ENCODE assay signal across 21 cellular contexts in genomic region chr9:68668127-68668526, GRCh38. TPM values are rescaled to one million over a fixed set of nuclear protein-coding genes. Genes with fewer than 3 reads are reported as not detected.
A peak's percentile ranks its signal among the peaks of the same experiment; 100 is the strongest.
DNase-seq lines count a peak whose midpoint lies in the region; ATAC-seq and TF ChIP-seq lines count a peak whose summit lies in the region.
"Had no signal": no experiment of that assay in that cellular context is flagged by ENCODE, and none has a peak within 500 bp of the region (broad histone marks: within the 10 kb centered on the region; RNA-seq: fewer than 3 reads in every experiment).

No MANE protein-coding gene starts in this region.

- H4K8ac ChIP-seq in mesendoderm (ENCODE audit: low read depth, low read length): no peak overlapping the region

- TF ChIP-seq CTCF in endodermal cell (conservative IDR thresholded peaks at IDR 0.05): no peak

- H3K4me1 ChIP-seq in endodermal cell (ENCODE audit: control insufficient read depth, insufficient read depth, low read length) (peaks cover 3% of the 10 kb centered on the region), mesendoderm (ENCODE audit: control insufficient read depth, low read depth, low read length) (no peaks in the 10 kb centered on the region)
- H3K4me1 ChIP-seq: BE2C had no signal

- H3K4me3 ChIP-seq in endodermal cell (ENCODE audit: low read length): no peak overlapping the region
- H3K4me3 ChIP-seq in mesendoderm (ENCODE audit: low read length): no peak overlapping the region

- H3K4me1 Mint-ChIP-seq in activated CD4-positive, alpha-beta T cell treated with anti-CD3 and anti-CD28 coated beads, Interleukin-2, amount 10 ng/mL, durations not matched to agents 24 days and 14 days: peaks cover 17% of the 10 kb centered on the region
- H3K4me1 Mint-ChIP-seq in endodermal cell: peaks cover 23% of the 10 kb centered on the region

- H3K79me1 ChIP-seq in mesendoderm (ENCODE audit: low read length): no peaks in the 10 kb centered on the region

- H3K23ac ChIP-seq in mesendoderm (ENCODE audit: low read length): no peak overlapping the region

- H3K79me2 ChIP-seq in mesendoderm (ENCODE audit: control insufficient read depth, insufficient read depth, low read length): no peaks in the 10 kb centered on the region

- H2BK15ac ChIP-seq in mesendoderm (replicated peaks; ENCODE audit: low read depth): no peak overlapping the region

- whole genome bisulfite sequencing in endodermal cell (ENCODE audit: insufficient coverage in 1 of 2, insufficient read length in 1 of 2), 2 experiments: 71 to 74% methylated on average over 1 of the region's 1 CpG
- WGBS in mesendoderm (ENCODE audit: extremely low coverage, insufficient coverage, low lambda C conversion rate): no CpG with 5 or more reads among the region's 1 CpG

- H2BK5ac ChIP-seq in mesendoderm (ENCODE audit: low read length): no peak overlapping the region

- no peak overlapping the region for H3K18ac ChIP-seq in mesendoderm (ENCODE audit: low read length)

- no peak overlapping the region for H2AK5ac ChIP-seq in mesendoderm (ENCODE audit: low read length)

- ATAC-seq in HG02763 (IDR thresholded peaks at IDR 0.05; ENCODE audit: unreplicated experiment) (no peak), GM21723 (IDR thresholded peaks at IDR 0.05; ENCODE audit: unreplicated experiment) (no peak), GM21786 (IDR thresholded peaks at IDR 0.05; ENCODE audit: unreplicated experiment) (no peak)
- ATAC-seq: PC-3 had no signal

- H3K4me3 Mint-ChIP-seq in activated CD4-positive, alpha-beta T cell treated with anti-CD3 and anti-CD28 coated beads, Interleukin-2, amount 10 ng/mL, durations not matched to agents 24 days and 14 days: no peak overlapping the region
- H3K4me3 Mint-ChIP-seq in endodermal cell: no peak overlapping the region
- H3K4me3 Mint-ChIP-seq: CD4-positive, alpha-beta T cell had no signal

- no peaks in the 10 kb centered on the region for H3K36me3 Mint-ChIP-seq in activated CD4-positive, alpha-beta T cell treated with anti-CD3 and anti-CD28 coated beads, Interleukin-2, amount 10 ng/mL, durations not matched to agents 24 days and 14 days (ENCODE audit: low read depth)
- no peaks in the 10 kb centered on the region for H3K36me3 Mint-ChIP-seq in endodermal cell (ENCODE audit: low read depth)

- H3K36me3 ChIP-seq in endodermal cell (ENCODE audit: control insufficient read depth, insufficient read depth, low read length) (no peaks in the 10 kb centered on the region), mesendoderm (ENCODE audit: control insufficient read depth, insufficient read depth, low read length) (no peaks in the 10 kb centered on the region)
- H3K36me3 ChIP-seq: BE2C had no signal

- no peak for DNase-seq in activated CD4-positive, alpha-beta T cell treated with anti-CD3 and anti-CD28 coated beads, Interleukin-2, amount 10 ng/mL, durations not matched to agents 24 days and 14 days
- DNase-seq in activated CD4-positive, alpha-beta T cell treated with anti-CD3 and anti-CD28 coated beads for 48 hours: no peak
- DNase-seq in endodermal cell (peak; percentile 72), mesendoderm (peak; percentile 59), NCI-H69 (lab: John Stamatoyannopoulos, UW) (no peak)
- DNase-seq: BE2C; CD4-positive, alpha-beta T cell; EL; IMR-90; Karpas-422; NCI-H187 treated with DMSO at 0.1 percent for 48 hours; NCI-H2171; NCI-H446 treated with DMSO at 0.1 percent for 48 hours; NCI-H774; PC-3 had no signal

- no peaks in the 10 kb centered on the region for H3K9me3 Mint-ChIP-seq in activated CD4-positive, alpha-beta T cell treated with anti-CD3 and anti-CD28 coated beads, Interleukin-2, amount 10 ng/mL, durations not matched to agents 24 days and 14 days
- H3K9me3 Mint-ChIP-seq in endodermal cell: no peaks in the 10 kb centered on the region
- H3K9me3 Mint-ChIP-seq: CD4-positive, alpha-beta T cell had no signal

- peak overlapping the region; percentile 58 for H3K27ac ChIP-seq in endodermal cell (ENCODE audit: low read depth, low read length)
- no peak overlapping the region for H3K27ac ChIP-seq in mesendoderm (ENCODE audit: low read depth, low read length)
- H3K27ac ChIP-seq: 22Rv1, RWPE1 had no signal

- H3K4me2 ChIP-seq in mesendoderm (ENCODE audit: low read length): no peak overlapping the region

- no peaks in the 10 kb centered on the region for H3K27me3 ChIP-seq in endodermal cell (ENCODE audit: control insufficient read depth, insufficient read depth, low read length, poor library complexity, severe bottlenecking)
- H3K27me3 ChIP-seq in mesendoderm (ENCODE audit: insufficient read depth, low read length, poor library complexity): no peaks in the 10 kb centered on the region

- no peaks in the 10 kb centered on the region for H3K9me3 ChIP-seq in endodermal cell (ENCODE audit: control insufficient read depth, low read length)
- H3K9me3 ChIP-seq: BE2C had no signal

- no peak overlapping the region for H3K56ac ChIP-seq in mesendoderm (ENCODE audit: low read length)

- peak overlapping the region; percentile 70 for H3K27ac Mint-ChIP-seq in activated CD4-positive, alpha-beta T cell treated with anti-CD3 and anti-CD28 coated beads, Interleukin-2, amount 10 ng/mL, durations not matched to agents 24 days and 14 days
- H3K27ac Mint-ChIP-seq in endodermal cell: no peak overlapping the region
- H3K27ac Mint-ChIP-seq: CD4-positive, alpha-beta T cell had no signal

- peaks cover 1% of the 10 kb centered on the region for H3K27me3 Mint-ChIP-seq in activated CD4-positive, alpha-beta T cell treated with anti-CD3 and anti-CD28 coated beads, Interleukin-2, amount 10 ng/mL, durations not matched to agents 24 days and 14 days
- peaks cover 6% of the 10 kb centered on the region for H3K27me3 Mint-ChIP-seq in endodermal cell (ENCODE audit: insufficient read depth)

- no peak overlapping the region for H3K4ac ChIP-seq in mesendoderm (ENCODE audit: low read depth, low read length)

- H4K5ac ChIP-seq in mesendoderm (ENCODE audit: low read length): no peak overlapping the region

- H2BK120ac ChIP-seq in mesendoderm (ENCODE audit: low read depth, low read length): no peak overlapping the region

- H3K9ac ChIP-seq in endodermal cell (ENCODE audit: extremely low read depth, low read length, poor library complexity, severe bottlenecking) (no peak overlapping the region), mesendoderm (ENCODE audit: low read length) (no peak overlapping the region)

- intact Hi-C loops in activated CD4-positive, alpha-beta T cell treated with anti-CD3 and anti-CD28 coated beads, Interleukin-2, amount 10 ng/mL, durations not matched to agents 24 days and 14 days (cut with micrococcal nuclease): no loop called here

RNA-seq across cellular contexts. Expression of gene PIP5K1B, which starts 36.9 kb away (rescaled TPM):
- total RNA-seq in activated CD4-positive, alpha-beta T cell treated with anti-CD3 and anti-CD28 coated beads, Interleukin-2, amount 10 ng/mL, durations not matched to agents 24 days and 14 days: 56.6 and 58.8 TPM in 2 replicates
- 10 to 100 TPM in 1 of 2 donors, 1 to 10 TPM in 1; 8.5 to 10.2 TPM for total RNA-seq in endodermal cell
- polyA plus RNA-seq in endodermal cell (2013, experiment 1 of 2): 13.3 TPM
- 14.4 TPM for polyA plus RNA-seq in endodermal cell (2013, experiment 2 of 2)
- 1.5 TPM for polyA plus RNA-seq in mesendoderm (2013, experiment 1 of 2)
- polyA plus RNA-seq in mesendoderm (2013, experiment 2 of 2): 1.5 TPM
- total RNA-seq: CD4-positive, alpha-beta T cell; IMR-90; PC-3 had no signal
- polyA plus RNA-seq: AG04450, IMR-90 had no signal

Comparison
In these comparisons a context has a peak if more than half of its experiments do, and no peak if none do; other contexts are left out.
1. DNase-seq: peak in endodermal cell (single experiment) and mesendoderm (single experiment); none in activated CD4-positive, alpha-beta T cell treated with anti-CD3 and anti-CD28 coated beads, Interleukin-2, amount 10 ng/mL, durations not matched to agents 24 days and 14 days (single experiment), activated CD4-positive, alpha-beta T cell treated with anti-CD3 and anti-CD28 coated beads for 48 hours (single experiment) and NCI-H69 (single experiment).